ENCODE assay signal across 27 cellular contexts in genomic region chr14:87815121-87815520, GRCh38.
"Had no signal": no experiment of that assay in that cellular context is flagged by ENCODE, and none has a peak within 500 bp of the region (broad histone marks: within the 10 kb centered on the region; RNA-seq: fewer than 3 reads in every experiment).

No MANE protein-coding gene starts in this region.

- ATAC-seq: naive thymus-derived CD8-positive, alpha-beta T cell; natural killer cell treated with Interleukin-12 subunit alpha and Interleukin-12 subunit beta and Interleukin-15 and Interleukin-18, amount 100 ng/mL, for 72 hours; right cardiac atrium; right lobe of liver; stimulated activated naive B cell treated with anti-CD40 and anti-IgM and Interleukin-4, amounts not matched to agents 10 μg/mL and 1 μg/mL and 100 μg/mL, for 72 hours had no signal

- H3K4me3 Mint-ChIP-seq: naive thymus-derived CD8-positive, alpha-beta T cell; natural killer cell treated with Interleukin-12 subunit alpha and Interleukin-12 subunit beta and Interleukin-15 and Interleukin-18, amount 100 ng/mL, for 72 hours; neural progenitor cell; stimulated activated effector memory CD8-positive, alpha-beta T cell treated with anti-CD3 and anti-CD28 coated beads, Interleukin-12 subunit alpha, Interleukin-12 subunit beta, amount 100 ng/mL, for 72 hours; stimulated activated naive B cell treated with anti-CD40 and anti-IgM and Interleukin-4, amounts not matched to agents 10 μg/mL and 1 μg/mL and 100 μg/mL, for 72 hours; stimulated activated naive CD8-positive, alpha-beta T cell treated with anti-CD3 and anti-CD28 coated beads, Interleukin-15, Interleukin-2, amounts not matched to agents 100 ng/mL and 50 ng/mL, for 24 hours had no signal

- H3K27ac ChIP-seq: neural progenitor cell, neutrophil, pancreas, prostate gland, right lobe of liver, sigmoid colon, stomach, thoracic aorta, thyroid gland, tibial nerve, upper lobe of left lung, vagina had no signal

- H3K4me2 ChIP-seq: neural progenitor cell had no signal

- DNase-seq: nucleus accumbens; pancreas; retina; right cardiac atrium; right lobe of liver; sigmoid colon; small intestine; stimulated activated CD4-positive, alpha-beta T cell treated with anti-CD3 and anti-CD28 coated beads, Interleukin-15, amount 100 ng/mL, for 24 hours; stimulated activated CD4-positive, alpha-beta T cell treated with anti-CD3 and anti-CD28 coated beads, Interleukin-2, amount 100 ng/mL, for 24 hours; stimulated activated CD4-positive, alpha-beta T cell treated with anti-CD3 and anti-CD28 coated beads, Interleukin-2, amount 100 ng/mL, for 48 hours; stimulated activated CD4-positive, alpha-beta T cell treated with anti-CD3 and anti-CD28 coated beads, Interleukin-4, amount 100 ng/mL, for 24 hours; stimulated activated naive B cell treated with anti-CD40 and anti-IgM and Interleukin-4, amounts not matched to agents 10 μg/mL and 1 μg/mL and 100 μg/mL, for 72 hours; stimulated activated naive CD4-positive, alpha-beta T cell treated with Interleukin-2 at 50 U/mL for 16 hours; stomach; thyroid gland; trophoblast cell; upper lobe of left lung had no signal

- H3K4me1 Mint-ChIP-seq: naive thymus-derived CD8-positive, alpha-beta T cell; neural progenitor cell; stimulated activated naive B cell treated with anti-CD40 and anti-IgM and Interleukin-4, amounts not matched to agents 10 μg/mL and 1 μg/mL and 100 μg/mL, for 72 hours had no signal

- H3K4me1 ChIP-seq: neural progenitor cell, pancreas, prostate gland, right lobe of liver, sigmoid colon, stomach, thyroid gland, tibial nerve, upper lobe of left lung, vagina had no signal

- H3K4me3 ChIP-seq: neural progenitor cell, pancreas, prostate gland, right lobe of liver, sigmoid colon, stomach, thoracic aorta, thyroid gland, tibial nerve, upper lobe of left lung, vagina had no signal

- H3K9me3 Mint-ChIP-seq: neural progenitor cell had no signal

- H2AFZ ChIP-seq: neural progenitor cell had no signal

- H3K9me3 ChIP-seq: neutrophil, pancreas, prostate gland, right lobe of liver, sigmoid colon, stomach, thoracic aorta, thyroid gland, tibial nerve, upper lobe of left lung, vagina had no signal

- H3K27ac Mint-ChIP-seq: natural killer cell treated with Interleukin-12 subunit alpha and Interleukin-12 subunit beta and Interleukin-15 and Interleukin-18, amount 100 ng/mL, for 72 hours; neural progenitor cell; stimulated activated effector memory CD8-positive, alpha-beta T cell treated with anti-CD3 and anti-CD28 coated beads, Interleukin-12 subunit alpha, Interleukin-12 subunit beta, amount 100 ng/mL, for 72 hours; stimulated activated naive B cell treated with anti-CD40 and anti-IgM and Interleukin-4, amounts not matched to agents 10 μg/mL and 1 μg/mL and 100 μg/mL, for 72 hours; stimulated activated naive CD8-positive, alpha-beta T cell treated with anti-CD3 and anti-CD28 coated beads, Interleukin-15, Interleukin-2, amounts not matched to agents 100 ng/mL and 50 ng/mL, for 24 hours had no signal

- H3K36me3 ChIP-seq: neural progenitor cell, neutrophil, pancreas, prostate gland, right lobe of liver, sigmoid colon, stomach, thoracic aorta, thyroid gland, tibial nerve, upper lobe of left lung, vagina had no signal

- H3K9ac ChIP-seq: neural progenitor cell had no signal

- H3K27me3 ChIP-seq: neural progenitor cell, neutrophil, pancreas, right lobe of liver, sigmoid colon, stomach, thyroid gland, tibial nerve, upper lobe of left lung, vagina had no signal

- H3K36me3 Mint-ChIP-seq: natural killer cell treated with Interleukin-12 subunit alpha and Interleukin-12 subunit beta and Interleukin-15 and Interleukin-18, amount 100 ng/mL, for 72 hours; neural progenitor cell; stimulated activated effector memory CD8-positive, alpha-beta T cell treated with anti-CD3 and anti-CD28 coated beads, Interleukin-12 subunit alpha, Interleukin-12 subunit beta, amount 100 ng/mL, for 72 hours; stimulated activated naive B cell treated with anti-CD40 and anti-IgM and Interleukin-4, amounts not matched to agents 10 μg/mL and 1 μg/mL and 100 μg/mL, for 72 hours had no signal
